In genomic region chr21:46066843-46067331, GRCh38 we compare ENCODE assay signal across 1 cellular context.
TF ChIP-seq lines count a peak whose summit lies in the region.

No MANE protein-coding gene starts in this region.

TF ChIP-seq in IMR-90, 13 proteins besides CTCF, POLR2A, EP300 and RAD21:
- TF ChIP-seq USF2 (IDR thresholded peaks at IDR 0.05; ENCODE audit: low read depth, low read length) (no peak; the same call in 1 of the 2 replicates), MAFK (IDR thresholded peaks at IDR 0.05; ENCODE audit: low read depth, low read length) (no peak), ELK1 (IDR thresholded peaks at IDR 0.05; ENCODE audit: borderline replicate concordance, low read depth, low read length) (no peak), MAZ (IDR thresholded peaks at IDR 0.05; ENCODE audit: borderline replicate concordance, low read depth, low read length) (no peak), MXI1 (IDR thresholded peaks at IDR 0.05; ENCODE audit: borderline replicate concordance, low read depth, low read length) (no peak), FOS (IDR thresholded peaks at IDR 0.05; ENCODE audit: low read depth, low read length) (no peak), BHLHE40 (IDR thresholded peaks at IDR 0.05; ENCODE audit: low read depth, low read length) (no peak), RFX5 (IDR thresholded peaks at IDR 0.05; ENCODE audit: low read depth, low read length) (no peak)
